In genomic region chr13:95192546-95192945, GRCh38 we compare ENCODE assay signal across 8 cellular contexts.
DNase-seq lines count a peak whose midpoint lies in the region; ATAC-seq and TF ChIP-seq lines count a peak whose summit lies in the region.
"Not testable (repeated sequence)": the region's sequence is repeated elsewhere in the genome, so short reads cannot be mapped to it uniquely, and the experiment has no call there.

No MANE protein-coding gene starts in this region.

- CTCF ChIA-PET in A673 (lab: Charles Lee), result interaction anchor here (0.9 to 2.4 kb wide), 3 partner anchors 16 to 211 kb away, joined by 3 to 31 read pairs (median 27); no protein-coding TSS in a partner anchor
- CTCF ChIA-PET in IMR-90 (lab: Yijun Ruan, JAX), result interaction anchor here (0.7 to 1.6 kb wide), 7 partner anchors 79 to 212 kb away, joined by 3 to 7 read pairs (median 3); no protein-coding TSS in a partner anchor

- DNase-seq in A673 (ENCODE audit: low spot score); IMR-90; T-helper 17 cell; nephron progenitor cell; prostate gland (ENCODE audit: low spot score): not testable (repeated sequence)
- peak; percentile 75 to 82 for DNase-seq in thyroid gland

- H3K18ac ChIP-seq in IMR-90 (ENCODE audit: low read depth, low read length), result peak overlapping the region; percentile 36; the same call in 1 of the 2 replicates

- ATAC-seq in IMR-90 (ENCODE audit: low read depth); T-helper 17 cell: not testable (repeated sequence)

- H2AFZ ChIP-seq in IMR-90 (replicated peaks; ENCODE audit: low read length, poor library complexity), result not testable (repeated sequence)

- H2BK5ac ChIP-seq in IMR-90 (ENCODE audit: low read depth, low read length, poor library complexity, severe bottlenecking), result not testable (repeated sequence)

- not testable (repeated sequence) for H3K23ac ChIP-seq in IMR-90 (ENCODE audit: low read depth, low read length)

- H2BK20ac ChIP-seq in IMR-90 (ENCODE audit: low read depth, low read length), result peak overlapping the region; percentile 40; the same call in 1 of the 2 replicates

- intact Hi-C loops in A673 (cut with micrococcal nuclease; ENCODE audit: unreplicated experiment), result loop anchor here (5.0 kb wide), 1 partner anchor 640 kb away; no protein-coding TSS in a partner anchor
- intact Hi-C loops in IMR-90 (cut with micrococcal nuclease), result loop anchor here (5.0 kb wide), 1 partner anchor 90 kb away; no protein-coding TSS in a partner anchor
- intact Hi-C loops in dendritic cell treated with granulocyte-macrophage colony-stimulating factor and Interleukin-4, amounts not matched to agents 40 ng/mL and 50 ng/mL, for 4 days (cut with micrococcal nuclease), result not testable (repeated sequence)
- intact Hi-C loops in prostate gland (cut with DNase I), result loop anchor here (5.0 kb wide), 2 partner anchors 105 to 190 kb away; no protein-coding TSS in a partner anchor
- intact Hi-C loops in thyroid gland (cut with DNase I), result loop anchor here (10.0 kb wide), 1 partner anchor 102 kb away; no protein-coding TSS in a partner anchor

- H3K9me3 Mint-ChIP-seq in dendritic cell treated with granulocyte-macrophage colony-stimulating factor and Interleukin-4, amounts not matched to agents 40 ng/mL and 50 ng/mL, for 4 days; nephron progenitor cell: not testable (repeated sequence)

- peaks cover 7 to 67% of the 10 kb centered on the region in 2 experiments; a peak in 3 of 4 replicates for H3K79me1 ChIP-seq in IMR-90 (ENCODE audit: low read depth in 1 of 2, low read length in 2 of 2)

- not testable (repeated sequence) for H3K4me2 ChIP-seq in IMR-90 (ENCODE audit: low read depth, low read length)

- 0 out of 2 replicates have a peak overlapping the region, but pooled peaks have one; percentile 4 for H3K14ac ChIP-seq in IMR-90 (replicated peaks; ENCODE audit: low read depth, low read length)

- peaks cover 29% of the 10 kb centered on the region for H3K4me1 ChIP-seq in A673 (ENCODE audit: insufficient read depth, low read length, poor library complexity, severe bottlenecking)
- peaks cover 27% of the 10 kb centered on the region; the same call in 1 of the 2 replicates for H3K4me1 ChIP-seq in IMR-90 (ENCODE audit: control insufficient read depth, insufficient read depth, low read length)
- H3K4me1 ChIP-seq in liver (ENCODE audit: control insufficient read depth in 4 of 4, insufficient read depth in 4 of 4, low read length in 3 of 4), result peaks cover 0 to 13% (median 5%) of the 10 kb centered on the region in 4 donors
- H3K4me1 ChIP-seq in prostate gland (replicated peaks), result not testable (repeated sequence)
- peaks cover 19 to 37% of the 10 kb centered on the region in 2 donors for H3K4me1 ChIP-seq in thyroid gland

- not testable (repeated sequence) for H2AK9ac ChIP-seq in IMR-90 (replicated peaks; ENCODE audit: low read depth, low read length, poor library complexity)

- not testable (repeated sequence) for H3K4me3 Mint-ChIP-seq in T-helper 17 cell; dendritic cell treated with granulocyte-macrophage colony-stimulating factor and Interleukin-4, amounts not matched to agents 40 ng/mL and 50 ng/mL, for 4 days
- H3K4me3 Mint-ChIP-seq in nephron progenitor cell, result peak overlapping the region; percentile 42

- BruUV-seq in A673 (replicated peaks; lab: Mats Ljungman, UMichigan); IMR-90 (replicated peaks; lab: Mats Ljungman, UMichigan): not testable (repeated sequence)

- H3K36me3 Mint-ChIP-seq in T-helper 17 cell (ENCODE audit: low read depth), result not testable (repeated sequence)
- H3K36me3 Mint-ChIP-seq in dendritic cell treated with granulocyte-macrophage colony-stimulating factor and Interleukin-4, amounts not matched to agents 40 ng/mL and 50 ng/mL, for 4 days (ENCODE audit: low read depth), result peaks cover 28% of the 10 kb centered on the region
- H3K36me3 Mint-ChIP-seq in nephron progenitor cell (ENCODE audit: low read depth), result peaks cover 11% of the 10 kb centered on the region

- not testable (repeated sequence) for H3K27me3 ChIP-seq in A673 (replicated peaks; ENCODE audit: insufficient read depth, low read depth, low read length, poor library complexity); IMR-90 (ENCODE audit: control insufficient read depth, insufficient read depth, low read length); liver (ENCODE audit: control insufficient read depth in 4 of 4, insufficient read depth in 4 of 4, low read length in 3 of 4); prostate gland (replicated peaks; ENCODE audit: insufficient read depth); thyroid gland

- H3K4ac ChIP-seq in IMR-90 (ENCODE audit: low read depth, low read length), result peak overlapping the region; percentile 46; the same call in 1 of the 2 replicates

- POLR2A ChIA-PET in A673 (lab: Charles Lee; ENCODE audit: low non-redundant PET), result interaction anchor here (0.7 kb wide), 1 partner anchor 211 kb away, joined by 6 read pairs; no protein-coding TSS in a partner anchor
- POLR2A ChIA-PET in IMR-90 (lab: Charles Lee; ENCODE audit: unreplicated experiment), result interaction anchor here (0.6 to 1.4 kb wide), 2 partner anchors 107 to 179 kb away, joined by 3 read pairs; no protein-coding TSS in a partner anchor

- not testable (repeated sequence) for TF ChIP-seq CTCF in A673 (conservative IDR thresholded peaks at IDR 0.05; ENCODE audit: low read depth, low read length); IMR-90 (conservative IDR thresholded peaks at IDR 0.05; ENCODE audit: low read depth, low read length); liver (IDR thresholded peaks at IDR 0.05; ENCODE audit: low read depth, low read length, missing input control); nephron progenitor cell (IDR thresholded peaks at IDR 0.05); prostate gland (IDR thresholded peaks at IDR 0.05); thyroid gland (IDR thresholded peaks at IDR 0.05)

- H3K9ac ChIP-seq in IMR-90 (ENCODE audit: low read depth, low read length); liver (ENCODE audit: low read depth in 1 of 2, low read length in 2 of 2): not testable (repeated sequence)

- peak overlapping the region; percentile 39 for H3K27ac Mint-ChIP-seq in T-helper 17 cell
- H3K27ac Mint-ChIP-seq in dendritic cell treated with granulocyte-macrophage colony-stimulating factor and Interleukin-4, amounts not matched to agents 40 ng/mL and 50 ng/mL, for 4 days, result peak overlapping the region; percentile 43
- peak overlapping the region; percentile 17 for H3K27ac Mint-ChIP-seq in nephron progenitor cell

- TF ChIP-seq RAD21 in IMR-90 (IDR thresholded peaks at IDR 0.05; ENCODE audit: low read length); liver (IDR thresholded peaks at IDR 0.05): not testable (repeated sequence)

- H2BK15ac ChIP-seq in IMR-90 (ENCODE audit: low read depth, low read length), result not testable (repeated sequence)

- peak overlapping the region; percentile 60 for H3K27ac ChIP-seq in A673 (ENCODE audit: low read depth, low read length, poor library complexity, severe bottlenecking)
- peak overlapping the region; percentile 60; the same call in 1 of the 2 replicates for H3K27ac ChIP-seq in IMR-90 (ENCODE audit: insufficient read depth, low read length)
- H3K27ac ChIP-seq in liver (ENCODE audit: low read depth in 1 of 2, low read length in 2 of 2), result peak overlapping the region; percentile 27 to 78
- peak overlapping the region; percentile 37 to 62 for H3K27ac ChIP-seq in prostate gland
- H3K27ac ChIP-seq in thyroid gland, result peak overlapping the region; percentile 80 to 85 (median 81)

- dilution Hi-C loops in IMR-90 (cut with HindIII; ENCODE audit: low sequenced_read_pairs, unreplicated experiment), result not testable (repeated sequence)

- H4K91ac ChIP-seq in IMR-90 (ENCODE audit: insufficient read depth, low read depth, low read length), result peak overlapping the region; percentile 13; the same call in 1 of the 2 replicates

- not testable (repeated sequence) for H3K4me1 Mint-ChIP-seq in T-helper 17 cell; dendritic cell treated with granulocyte-macrophage colony-stimulating factor and Interleukin-4, amounts not matched to agents 40 ng/mL and 50 ng/mL, for 4 days (ENCODE audit: low read depth)
- H3K4me1 Mint-ChIP-seq in nephron progenitor cell, result peaks cover 33% of the 10 kb centered on the region

- H3K4me3 ChIP-seq in A673 (ENCODE audit: low read depth, low read length, poor library complexity, severe bottlenecking); IMR-90 (ENCODE audit: insufficient read depth, low read depth, low read length); liver (ENCODE audit: low read depth in 1 of 3, low read length in 3 of 3); prostate gland; thyroid gland (replicated peaks in 1 of 3): not testable (repeated sequence)

- WGBS in IMR-90 (ENCODE audit: extremely low coverage in 2 of 2, insufficient read length in 1 of 2), 2 experiments, result 88% methylated on average over 2 of the region's 5 CpGs; no CpG with 5 or more reads in 1 of the 2 experiments
- WGBS in liver, result 78% methylated on average over 5 of the region's 5 CpGs
- WGBS in prostate gland, result 87% methylated on average over 5 of the region's 5 CpGs
- 33 to 73% methylated on average over 5 of the region's 5 CpGs for WGBS in thyroid gland, 2 donors

- in situ Hi-C loops in IMR-90 (cut with MboI; ENCODE audit: low sequenced_read_pairs), result loop anchor here (5.0 to 10.0 kb wide), 2 partner anchors 182 to 210 kb away; no protein-coding TSS in a partner anchor

- not testable (repeated sequence) for TF ChIP-seq POLR2A in IMR-90 (IDR thresholded peaks at IDR 0.05; ENCODE audit: low read depth, low read length); prostate gland (IDR thresholded peaks at IDR 0.05); thyroid gland (IDR thresholded peaks at IDR 0.05)

- H4K20me1 ChIP-seq in IMR-90 (ENCODE audit: insufficient read depth, low read length), result not testable (repeated sequence)

- H3K9me3 ChIP-seq in A673 (ENCODE audit: low read depth, low read length, poor library complexity, severe bottlenecking); IMR-90 (ENCODE audit: control insufficient read depth, insufficient read depth, low read length); T-helper 17 cell (ENCODE audit: control insufficient read depth, low read length, poor library complexity, severe bottlenecking); liver (ENCODE audit: control insufficient read depth in 4 of 4, low read length in 3 of 4); prostate gland; thyroid gland: not testable (repeated sequence)

- H3K27me3 Mint-ChIP-seq in T-helper 17 cell; dendritic cell treated with granulocyte-macrophage colony-stimulating factor and Interleukin-4, amounts not matched to agents 40 ng/mL and 50 ng/mL, for 4 days; nephron progenitor cell (ENCODE audit: low read depth, poor library complexity): not testable (repeated sequence)

- peaks cover 11% of the 10 kb centered on the region for H3K9me1 ChIP-seq in IMR-90 (ENCODE audit: insufficient read depth, low read length)

- peak overlapping the region; percentile 11; the same call in 1 of the 2 replicates for H2AK5ac ChIP-seq in IMR-90 (ENCODE audit: low read depth, low read length)

- H3K56ac ChIP-seq in IMR-90 (ENCODE audit: extremely low read depth, insufficient read depth, low read length), result not testable (repeated sequence)

- not testable (repeated sequence) for H4K5ac ChIP-seq in IMR-90 (ENCODE audit: low read depth, low read length)

- H3K36me3 ChIP-seq in A673 (ENCODE audit: insufficient read depth, low read length, poor library complexity, severe bottlenecking), result peaks cover 11% of the 10 kb centered on the region
- H3K36me3 ChIP-seq in IMR-90 (ENCODE audit: control insufficient read depth, insufficient read depth, low read length), result peaks cover 35% of the 10 kb centered on the region
- not testable (repeated sequence) for H3K36me3 ChIP-seq in liver (ENCODE audit: control insufficient read depth in 4 of 4, insufficient read depth in 3 of 4, low read depth in 1 of 4, low read length in 3 of 4); prostate gland; thyroid gland

- H4K8ac ChIP-seq in IMR-90 (ENCODE audit: low read depth in 2 of 2, low read length in 2 of 2), result peak overlapping the region in 1 of 2 experiments; percentile 34; a peak in 2 of 4 replicates

- H2BK120ac ChIP-seq in IMR-90 (ENCODE audit: low read depth, low read length), result peak overlapping the region; percentile 54
